Comparison of ENCODE assay signal across 14 cellular contexts in genomic region chr5:151870820-151871219, GRCh38. TPM values are rescaled to one million over a fixed set of nuclear protein-coding genes. Genes with fewer than 3 reads are reported as not detected.
DNase-seq lines count a peak whose midpoint lies in the region; ATAC-seq and TF ChIP-seq lines count a peak whose summit lies in the region.
"Had no signal": no experiment of that assay in that cellular context is flagged by ENCODE, and none has a peak within 500 bp of the region (broad histone marks: within the 10 kb centered on the region; RNA-seq: fewer than 3 reads in every experiment).

No MANE protein-coding gene starts in this region.

- H3K4me1 ChIP-seq in gastroesophageal sphincter = no peaks in the 10 kb centered on the region
- H3K4me1 ChIP-seq in CD8-positive, alpha-beta memory T cell (ENCODE audit: insufficient read depth, low read length) = no peaks in the 10 kb centered on the region

- peak; percentile 75 for DNase-seq in AG08395 (ENCODE audit: low spot score)
- peak; percentile 27 for DNase-seq in HFF-Myc (ENCODE audit: extremely low read depth, low read depth)
- DNase-seq in SK-MEL-5 (ENCODE audit: low read depth, low spot score) = peak; percentile 63
- peak; percentile 89 for DNase-seq in glomerular visceral epithelial cell (ENCODE audit: extremely low spot score)
- no peak for DNase-seq in sciatic nerve (ENCODE audit: low spot score)
- DNase-seq in CD8-positive, alpha-beta memory T cell = no peak
- no peak for DNase-seq in activated CD8-positive, alpha-beta memory T cell treated with anti-CD3 and anti-CD28 coated beads, Interleukin-2, amount 50 U/mL, for 48 hours
- DNase-seq: Calu3; central memory CD4-positive, alpha-beta T cell; NCI-H524 treated with DMSO at 0.1 percent for 48 hours had no signal

- no peaks in the 10 kb centered on the region for H3K36me3 ChIP-seq in gastroesophageal sphincter
- no peaks in the 10 kb centered on the region for H3K36me3 ChIP-seq in CD8-positive, alpha-beta memory T cell (ENCODE audit: insufficient read depth, low read length)

- no peak for TF ChIP-seq POLR2A in gastroesophageal sphincter (IDR thresholded peaks at IDR 0.05)

- CTCF ChIA-PET in CD8-positive, alpha-beta memory T cell (lab: Charles Lee) = no interaction called here

- no peaks in the 10 kb centered on the region for H3K27me3 ChIP-seq in gastroesophageal sphincter
- no peaks in the 10 kb centered on the region for H3K27me3 ChIP-seq in CD8-positive, alpha-beta memory T cell (ENCODE audit: insufficient read depth, low read length, poor library complexity, severe bottlenecking)

- peaks cover 5 to 8% (median 7%) of the 10 kb centered on the region in 3 donors for H3K4me1 Mint-ChIP-seq in CD8-positive, alpha-beta memory T cell

- ATAC-seq in gastroesophageal sphincter = no peak
- ATAC-seq in sciatic nerve = no peak

- H3K9me3 ChIP-seq in gastroesophageal sphincter = no peaks in the 10 kb centered on the region
- H3K9me3 ChIP-seq in CD8-positive, alpha-beta memory T cell (ENCODE audit: low read length) = no peaks in the 10 kb centered on the region

- in situ Hi-C loops in SK-MEL-5 (cut with HindIII; ENCODE audit: low pct_unique_long_range_greater_than_20kb, low sequenced_read_pairs) = no loop called here

- no peak overlapping the region for H3K4me3 Mint-ChIP-seq in CD8-positive, alpha-beta memory T cell
- H3K4me3 Mint-ChIP-seq: T-helper 1 cell treated with Interleukin-12 subunit alpha and Interleukin-12 subunit beta and Interleukin-4 antibody, amounts not matched to agents 30 μg/mL and 1 μg/mL, for 36 hours had no signal

- intact Hi-C loops in sciatic nerve (cut with DNase I) = no loop called here

- peaks cover 0 to 2% of the 10 kb centered on the region in 2 donors for H3K27me3 Mint-ChIP-seq in CD8-positive, alpha-beta memory T cell

- no peaks in the 10 kb centered on the region for H3K9me3 Mint-ChIP-seq in CD8-positive, alpha-beta memory T cell
- H3K9me3 Mint-ChIP-seq: T-helper 1 cell treated with Interleukin-12 subunit alpha and Interleukin-12 subunit beta and Interleukin-4 antibody, amounts not matched to agents 30 μg/mL and 1 μg/mL, for 36 hours had no signal

- no peak overlapping the region for H3K27ac Mint-ChIP-seq in CD8-positive, alpha-beta memory T cell
- H3K27ac Mint-ChIP-seq: T-helper 1 cell treated with Interleukin-12 subunit alpha and Interleukin-12 subunit beta and Interleukin-4 antibody, amounts not matched to agents 30 μg/mL and 1 μg/mL, for 36 hours had no signal

- POLR2A ChIA-PET in CD8-positive, alpha-beta memory T cell (lab: Charles Lee) = no interaction called here

- no peaks in the 10 kb centered on the region for H3K36me3 Mint-ChIP-seq in CD8-positive, alpha-beta memory T cell

- H3K4me3 ChIP-seq in HFF-Myc (replicated peaks; ENCODE audit: low read depth, low read length) (no peak overlapping the region), gastroesophageal sphincter (no peak overlapping the region)
- H3K4me3 ChIP-seq in CD8-positive, alpha-beta memory T cell (ENCODE audit: low read length) = no peak overlapping the region
- H3K4me3 ChIP-seq: lung had no signal

- 54% methylated on average over 3 of the region's 3 CpGs; no CpG with 5 or more reads in 1 of the 2 donors for WGBS in gastroesophageal sphincter (ENCODE audit: low coverage in 1 of 2), 2 donors

- no peak overlapping the region for H3K27ac ChIP-seq in gastroesophageal sphincter
- H3K27ac ChIP-seq in CD8-positive, alpha-beta memory T cell (ENCODE audit: low read depth, low read length) = no peak overlapping the region
- H3K27ac ChIP-seq: KMS-11 had no signal

- TF ChIP-seq CTCF in HFF-Myc (IDR thresholded peaks at IDR 0.05; ENCODE audit: low read depth, low read length, missing control alignments) (no peak), gastroesophageal sphincter (IDR thresholded peaks at IDR 0.05) (no peak)

- TF ChIP-seq EP300 in gastroesophageal sphincter (IDR thresholded peaks at IDR 0.05) = no peak

RNA-seq across cellular contexts. Expression of gene GLRA1, which starts 53.8 kb away (rescaled TPM):
- not detected in 2 replicates for total RNA-seq in SK-MEL-5 (2014; rRNA removed; shearing (Covaris generic))
- not detected in 2 replicates for polyA plus RNA-seq in SK-MEL-5 (2015; cell fraction: cytosol; rRNA removed)
- polyA plus RNA-seq in SK-MEL-5 (2015; cell fraction: nucleus; rRNA removed) = not detected in 2 replicates
- total RNA-seq in gastroesophageal sphincter (not detected), sciatic nerve (not detected)
- not detected for total RNA-seq in CD8-positive, alpha-beta memory T cell
- polyA plus RNA-seq in CD8-positive, alpha-beta memory T cell = not detected
- total RNA-seq: Calu3, lung had no signal
- polyA plus RNA-seq: lung had no signal

Comparison
In these comparisons a context has a peak if more than half of its experiments do, and no peak if none do; other contexts are left out.
1. DNase-seq: peak in AG08395 (single experiment), HFF-Myc (single experiment), SK-MEL-5 (single experiment) and glomerular visceral epithelial cell (single experiment); none in sciatic nerve (single experiment), CD8-positive, alpha-beta memory T cell (0 of 5) and activated CD8-positive, alpha-beta memory T cell treated with anti-CD3 and anti-CD28 coated beads, Interleukin-2, amount 50 U/mL, for 48 hours (single experiment).